9 cellular contexts compared by ENCODE assay signal in the genomic region with DNA sequence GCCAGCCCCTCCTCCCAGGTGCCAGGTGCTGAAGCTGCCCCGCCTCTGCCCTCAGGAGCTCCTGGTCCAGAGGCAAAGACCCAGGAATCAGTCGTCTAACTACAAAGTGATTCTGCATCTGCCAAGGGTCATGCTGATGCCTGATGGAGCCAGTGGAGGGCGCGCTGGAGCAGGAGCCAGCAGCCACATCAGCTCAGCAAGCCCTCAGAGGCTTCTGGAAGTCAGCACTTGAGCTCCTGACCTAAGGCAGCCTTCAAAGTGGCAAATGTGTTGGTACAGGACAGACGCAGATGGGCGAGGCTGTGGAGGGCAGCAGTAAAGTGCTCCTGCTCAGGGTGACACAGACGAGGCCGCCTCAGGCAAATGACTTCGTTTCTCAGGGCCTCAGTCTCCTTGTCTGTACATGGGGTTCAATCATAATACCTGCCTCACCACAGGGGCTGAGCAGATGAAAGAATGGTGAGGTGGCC. TPM values are rescaled to one million over a fixed set of nuclear protein-coding genes. Genes with fewer than 3 reads are reported as not detected.
A peak's percentile ranks its signal among the peaks of the same experiment; 100 is the strongest.
DNase-seq lines count a peak whose midpoint lies in the region; ATAC-seq and TF ChIP-seq lines count a peak whose summit lies in the region.
"Had no signal": no experiment of that assay in that cellular context is flagged by ENCODE, and none has a peak within 500 bp of the region (broad histone marks: within the 10 kb centered on the region; RNA-seq: fewer than 3 reads in every experiment).

No MANE protein-coding gene starts in this region.

- H3K36me3 ChIP-seq in heart left ventricle = peaks cover 0 to 88% (median 74%) of the 10 kb centered on the region in 9 donors

- intact Hi-C loops in heart left ventricle (cut with DNase I) = loop anchor here in 1 of 10 donors (10.0 kb wide), 1 partner anchor 89 kb away; no protein-coding TSS in a partner anchor
- intact Hi-C loops in right cardiac atrium (cut with DNase I) = no loop called here

- H3K4me1 ChIP-seq in heart left ventricle = no peaks in the 10 kb centered on the region
- no peaks in the 10 kb centered on the region for H3K4me1 ChIP-seq in right cardiac atrium (ENCODE audit: control insufficient read depth, insufficient read depth, low read length)

- H3K4me3 ChIP-seq in heart left ventricle = no peak overlapping the region
- H3K4me3 ChIP-seq in right cardiac atrium (ENCODE audit: low read length) = no peak overlapping the region
- H3K4me3 ChIP-seq in fibroblast of villous mesenchyme (ENCODE audit: low read depth, low read length) = no peak overlapping the region

- H3K9me3 ChIP-seq in heart left ventricle (no peaks in the 10 kb centered on the region), right cardiac atrium (ENCODE audit: control insufficient read depth, low read length) (no peaks in the 10 kb centered on the region)

- H3K27ac ChIP-seq in heart left ventricle (no peak overlapping the region), right cardiac atrium (ENCODE audit: low read length) (no peak overlapping the region)

- no peak for TF ChIP-seq POLR2A in heart left ventricle (IDR thresholded peaks at IDR 0.05)

- no peak for DNase-seq in heart left ventricle
- DNase-seq in right cardiac atrium = no peak
- DNase-seq in NCI-H510A treated with DMSO at 0.1 percent for 48 hours (lab: John Stamatoyannopoulos, UW) = peak; percentile 77
- peak; percentile 21 for DNase-seq in activated T-cell treated with anti-CD3 and anti-CD28 coated beads for 24 hours (ENCODE audit: low read depth)
- peak; percentile 42 for DNase-seq in fibroblast of villous mesenchyme (ENCODE audit: low read depth)
- peak; percentile 28 to 38 for DNase-seq in stimulated activated CD4-positive, alpha-beta T cell treated with anti-CD3 and anti-CD28 coated beads, Interleukin-15, amount 100 ng/mL, for 48 hours (ENCODE audit: low read depth in 2 of 2)

- TF ChIP-seq CTCF in heart left ventricle (IDR thresholded peaks at IDR 0.05) (peak in 10 of 12 donors; percentile 14 to 56 (median 40)), fibroblast of villous mesenchyme (IDR thresholded peaks at IDR 0.05; ENCODE audit: insufficient read depth, low read depth, low read length) (peak; percentile 78)

- WGBS in heart left ventricle, 4 donors = 65 to 76% (median 70%) methylated on average over 8 to 9 of the region's 9 CpGs
- 68% methylated on average over 9 of the region's 9 CpGs for WGBS in right cardiac atrium

- no peaks in the 10 kb centered on the region for H3K27me3 ChIP-seq in heart left ventricle
- no peaks in the 10 kb centered on the region for H3K27me3 ChIP-seq in right cardiac atrium (ENCODE audit: control insufficient read depth, insufficient read depth)

- ATAC-seq in heart left ventricle (no peak), right cardiac atrium (no peak), HG02840 (IDR thresholded peaks at IDR 0.05; ENCODE audit: low FRiP score, unreplicated experiment) (no peak), GM21723 (IDR thresholded peaks at IDR 0.05; ENCODE audit: unreplicated experiment) (no peak)

RNA-seq across cellular contexts. Expression of gene C12orf43, which starts 10.9 kb away (rescaled TPM):
- total RNA-seq in heart left ventricle (10 to 100 TPM in 3 of 9 donors, 1 to 10 TPM in 6; 7.2 to 16.0 (median 9.2) TPM), right cardiac atrium (10 to 100 TPM in 2 of 4 donors, 1 to 10 TPM in 2; 8.5 to 13.0 (median 10.3) TPM), fibroblast of villous mesenchyme (13.0 and 14.2 TPM in 2 replicates)
- polyA plus RNA-seq in heart left ventricle (10 to 100 TPM in 1 of 2 donors, 1 to 10 TPM in 1; 5.9 to 16.3 TPM), right cardiac atrium (7.5 TPM)

RNA-seq across cellular contexts. Expression of gene HNF1A, which starts 27.0 kb away (rescaled TPM):
- total RNA-seq in heart left ventricle (not detected), right cardiac atrium (not detected), fibroblast of villous mesenchyme (not detected in 2 replicates)
- polyA plus RNA-seq in heart left ventricle (under 1 TPM in 1 of 2 donors, not detected in 1; 0.03 TPM), right cardiac atrium (0.05 TPM)
- total RNA-seq: dermis microvascular lymphatic vessel endothelial cell had no signal

RNA-seq across cellular contexts. Expression of gene OASL, which starts 33.7 kb away (rescaled TPM):
- 1 to 10 TPM in 2 of 9 donors, under 1 TPM in 6, not detected in 1; 0.32 to 5.0 (median 0.61) TPM for total RNA-seq in heart left ventricle
- polyA plus RNA-seq in heart left ventricle = under 1 TPM; 0.42 to 0.57 TPM
- 1 to 10 TPM in 1 of 4 donors, under 1 TPM in 3; 0.32 to 1.1 (median 0.67) TPM for total RNA-seq in right cardiac atrium
- 0.68 TPM for polyA plus RNA-seq in right cardiac atrium
- under 0.01 TPM in 2 replicates for total RNA-seq in fibroblast of villous mesenchyme

Comparison
In these comparisons a context has a peak if more than half of its experiments do, and no peak if none do; other contexts are left out.
1. DNase-seq: peak in NCI-H510A treated with DMSO at 0.1 percent for 48 hours (single experiment), activated T-cell treated with anti-CD3 and anti-CD28 coated beads for 24 hours (single experiment), fibroblast of villous mesenchyme (single experiment) and stimulated activated CD4-positive, alpha-beta T cell treated with anti-CD3 and anti-CD28 coated beads, Interleukin-15, amount 100 ng/mL, for 48 hours (2 of 2); none in heart left ventricle (0 of 5) and right cardiac atrium (0 of 3).